10 cellular contexts compared by ENCODE assay signal in the genomic region with DNA sequence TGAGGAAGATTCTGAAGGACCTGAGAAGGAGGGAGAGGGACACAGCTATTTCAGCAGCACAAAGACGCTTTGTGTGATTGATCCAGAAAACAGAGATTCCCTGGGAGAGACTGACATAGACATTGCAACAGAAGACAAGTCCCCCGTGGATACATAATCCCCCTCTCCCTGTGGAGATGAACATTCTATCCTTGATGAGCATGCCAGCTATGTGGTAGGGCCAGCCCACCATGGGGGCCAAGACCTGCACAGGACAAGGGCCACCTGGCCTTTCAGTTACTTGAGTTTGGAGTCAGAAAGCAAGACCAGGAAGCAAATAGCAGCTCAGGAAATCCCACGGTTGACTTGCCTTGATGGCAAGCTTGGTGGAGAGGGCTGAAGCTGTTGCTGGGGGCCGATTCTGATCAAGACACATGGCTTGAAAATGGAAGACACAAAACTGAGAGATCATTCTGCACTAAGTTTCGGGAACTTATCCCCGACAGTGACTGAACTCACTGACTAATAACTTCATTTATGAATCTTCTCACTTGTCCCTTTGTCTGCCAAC.
DNase-seq lines count a peak whose midpoint lies in the region; ATAC-seq and TF ChIP-seq lines count a peak whose summit lies in the region.
"Had no signal": no experiment of that assay in that cellular context is flagged by ENCODE, and none has a peak within 500 bp of the region (broad histone marks: within the 10 kb centered on the region; RNA-seq: fewer than 3 reads in every experiment).

No MANE protein-coding gene starts in this region.

- H3K4me3 ChIP-seq in GM08714 (ENCODE audit: low read length) (peak overlapping the region; percentile 8; the same call in 1 of the 2 replicates), HCT116 (replicated peaks in 1 of 2; ENCODE audit: low read depth in 1 of 2, low read length in 2 of 2) (no peak overlapping the region), prostate gland (no peak overlapping the region)
- H3K4me3 ChIP-seq: mucosa of descending colon had no signal

- peaks cover 45% of the 10 kb centered on the region for H3K36me3 Mint-ChIP-seq in activated naive CD8-positive, alpha-beta T cell treated with anti-CD3 and anti-CD28 coated beads, Interleukin-2, amount 50 U/mL, for 24 hours (ENCODE audit: low read depth)

- no peaks in the 10 kb centered on the region for H4K20me1 ChIP-seq in HCT116 (ENCODE audit: insufficient read depth)

- 86% methylated on average over 6 of the region's 6 CpGs for WGBS in prostate gland

- no peaks in the 10 kb centered on the region for H3K9me2 ChIP-seq in HCT116 (ENCODE audit: insufficient read depth)

- no peak overlapping the region for H3K9ac ChIP-seq in HCT116 (ENCODE audit: low read length)

- H3K36me3 ChIP-seq in HCT116 (ENCODE audit: control insufficient read depth in 1 of 2, insufficient read depth in 2 of 2, low read length in 2 of 2): peaks cover 52 to 63% of the 10 kb centered on the region in 2 experiments
- H3K36me3 ChIP-seq in prostate gland: peaks cover 0 to 4% of the 10 kb centered on the region in 2 donors

- ATAC-seq in HCT116: no peak
- no peak for ATAC-seq in activated naive CD8-positive, alpha-beta T cell treated with anti-CD3 and anti-CD28 coated beads, Interleukin-2, amount 50 U/mL, for 24 hours
- no peak for ATAC-seq in HG03521 (IDR thresholded peaks at IDR 0.05; ENCODE audit: unreplicated experiment)

- no peak for TF ChIP-seq CTCF in HCT116 (IDR thresholded peaks at IDR 0.05 in 2 of 3, conservative IDR thresholded peaks at IDR 0.05 in 1 of 3; ENCODE audit: borderline replicate concordance in 1 of 3, insufficient read depth in 1 of 3, low read depth in 2 of 3, low read length in 2 of 3)
- TF ChIP-seq CTCF in prostate gland (IDR thresholded peaks at IDR 0.05): no peak

- CTCF ChIA-PET in HCT116 (lab: Charles Lee): no interaction called here

- TF ChIP-seq RAD21 in HCT116 (IDR thresholded peaks at IDR 0.05; ENCODE audit: low read depth): no peak

- H3K9me3 ChIP-seq in HCT116 (ENCODE audit: control insufficient read depth in 1 of 2, insufficient read depth in 1 of 2, low read depth in 1 of 2, low read length in 2 of 2): no peaks in the 10 kb centered on the region
- no peaks in the 10 kb centered on the region for H3K9me3 ChIP-seq in prostate gland
- H3K9me3 ChIP-seq: mucosa of descending colon had no signal

- H3K79me2 ChIP-seq in HCT116 (ENCODE audit: insufficient read depth, low read length): peaks cover 43% of the 10 kb centered on the region

- H3K4me2 ChIP-seq in HCT116 (ENCODE audit: low read length): no peak overlapping the region

- H3K4me1 Mint-ChIP-seq in activated naive CD8-positive, alpha-beta T cell treated with anti-CD3 and anti-CD28 coated beads, Interleukin-2, amount 50 U/mL, for 24 hours: peaks cover 92% of the 10 kb centered on the region

- no peaks in the 10 kb centered on the region for H3K27me3 Mint-ChIP-seq in activated naive CD8-positive, alpha-beta T cell treated with anti-CD3 and anti-CD28 coated beads, Interleukin-2, amount 50 U/mL, for 24 hours

- H3K27ac ChIP-seq in HCT116 (ENCODE audit: low read depth, low read length) (no peak overlapping the region; the same call in 1 of the 2 replicates), prostate gland (no peak overlapping the region)

- intact Hi-C loops in HCT116 (cut with micrococcal nuclease): no loop called here
- intact Hi-C loops in prostate gland (cut with DNase I): no loop called here

- H3K27me3 ChIP-seq in HCT116 (ENCODE audit: insufficient read depth, low read length) (no peaks in the 10 kb centered on the region), prostate gland (replicated peaks; ENCODE audit: insufficient read depth) (no peaks in the 10 kb centered on the region)

- TSS peak; percentile 0 for BruUV-seq in HCT116 (replicated peaks; lab: Mats Ljungman, UMichigan)

- H3K27ac Mint-ChIP-seq in activated naive CD8-positive, alpha-beta T cell treated with anti-CD3 and anti-CD28 coated beads, Interleukin-2, amount 50 U/mL, for 24 hours: peak overlapping the region; percentile 95

- H3K9me3 Mint-ChIP-seq in activated naive CD8-positive, alpha-beta T cell treated with anti-CD3 and anti-CD28 coated beads, Interleukin-2, amount 50 U/mL, for 24 hours: no peaks in the 10 kb centered on the region

- no peak overlapping the region for H2AFZ ChIP-seq in HCT116 (ENCODE audit: low read depth, low read length, poor library complexity, severe bottlenecking)

- H3K4me1 ChIP-seq in HCT116 (ENCODE audit: control insufficient read depth in 1 of 2, insufficient read depth in 2 of 2, low read length in 2 of 2) (peaks cover 5 to 21% of the 10 kb centered on the region in 2 experiments; a peak in 2 of 4 replicates), prostate gland (replicated peaks) (no peaks in the 10 kb centered on the region)

- no peak for TF ChIP-seq POLR2A in HCT116 (IDR thresholded peaks at IDR 0.05; ENCODE audit: borderline replicate concordance, extremely low read depth, insufficient read depth, insufficient read length)
- TF ChIP-seq POLR2A in prostate gland (IDR thresholded peaks at IDR 0.05): no peak

- RAD21 ChIA-PET in HCT116 (lab: Charles Lee; ENCODE audit: low non-redundant PET in 1 of 2, low total read pairs in 2 of 2, uncharacterized antibody in 2 of 2, unreplicated experiment in 2 of 2): no interaction called here

- POLR2A ChIA-PET in HCT116 (lab: Charles Lee): no interaction called here

- DNase-seq in HCT116 (ENCODE audit: low read depth, low spot score) (no peak), pons (ENCODE audit: low spot score) (peak; percentile 56), prostate gland (ENCODE audit: low spot score) (no peak), T-helper 9 cell (no peak), iPS-NIHi11 (ENCODE audit: low spot score) (no peak)
- no peak for DNase-seq in activated naive CD8-positive, alpha-beta T cell treated with anti-CD3 and anti-CD28 coated beads, Interleukin-2, amount 50 U/mL, for 24 hours
- DNase-seq: anterior cingulate cortex, mucosa of descending colon had no signal

- H3K4me3 Mint-ChIP-seq in activated naive CD8-positive, alpha-beta T cell treated with anti-CD3 and anti-CD28 coated beads, Interleukin-2, amount 50 U/mL, for 24 hours: peak overlapping the region; percentile 62

TF ChIP-seq in HCT116, 20 proteins besides CTCF, POLR2A, EP300 and RAD21:
- no peak for TF ChIP-seq POLR2AphosphoS5 (IDR thresholded peaks at IDR 0.05; ENCODE audit: low read depth, low read length)
- TF ChIP-seq YY1 (IDR thresholded peaks at IDR 0.05; ENCODE audit: extremely low read depth, insufficient replicate concordance, low read depth, low read length): no peak
- no peak for TF ChIP-seq SP1 (IDR thresholded peaks at IDR 0.05; ENCODE audit: low read depth)
- TF ChIP-seq TCF7L2 (IDR thresholded peaks at IDR 0.05; ENCODE audit: borderline replicate concordance, extremely low read depth, insufficient read depth, insufficient read length): no peak
- no peak for TF ChIP-seq JUND (IDR thresholded peaks at IDR 0.05)
- no peak for TF ChIP-seq SIN3A (IDR thresholded peaks at IDR 0.05; ENCODE audit: low read depth)
- no peak for TF ChIP-seq CEBPB (IDR thresholded peaks at IDR 0.05; ENCODE audit: low read depth)
- TF ChIP-seq EZH2 (IDR thresholded peaks at IDR 0.05): no peak
- TF ChIP-seq, protein P1, sequence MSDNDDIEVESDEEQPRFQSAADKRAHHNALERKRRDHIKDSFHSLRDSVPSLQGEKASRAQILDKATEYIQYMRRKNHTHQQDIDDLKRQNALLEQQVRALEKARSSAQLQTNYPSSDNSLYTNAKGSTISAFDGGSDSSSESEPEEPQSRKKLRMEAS (IDR thresholded peaks at IDR 0.05): no peak
- no peak for TF ChIP-seq FOSL1 (IDR thresholded peaks at IDR 0.05; ENCODE audit: low read depth)
- no peak for TF ChIP-seq CBX3 (IDR thresholded peaks at IDR 0.05; ENCODE audit: low read depth)
- TF ChIP-seq ZNF274 (IDR thresholded peaks at IDR 0.05; ENCODE audit: low read depth, low read length): no peak
- TF ChIP-seq, protein P2, sequence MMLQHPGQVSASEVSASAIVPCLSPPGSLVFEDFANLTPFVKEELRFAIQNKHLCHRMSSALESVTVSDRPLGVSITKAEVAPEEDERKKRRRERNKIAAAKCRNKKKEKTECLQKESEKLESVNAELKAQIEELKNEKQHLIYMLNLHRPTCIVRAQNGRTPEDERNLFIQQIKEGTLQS (IDR thresholded peaks at IDR 0.05): no peak
- no peak for TF ChIP-seq EZH2phosphoT487 (IDR thresholded peaks at IDR 0.05; ENCODE audit: borderline replicate concordance)
- TF ChIP-seq, protein P3, sequence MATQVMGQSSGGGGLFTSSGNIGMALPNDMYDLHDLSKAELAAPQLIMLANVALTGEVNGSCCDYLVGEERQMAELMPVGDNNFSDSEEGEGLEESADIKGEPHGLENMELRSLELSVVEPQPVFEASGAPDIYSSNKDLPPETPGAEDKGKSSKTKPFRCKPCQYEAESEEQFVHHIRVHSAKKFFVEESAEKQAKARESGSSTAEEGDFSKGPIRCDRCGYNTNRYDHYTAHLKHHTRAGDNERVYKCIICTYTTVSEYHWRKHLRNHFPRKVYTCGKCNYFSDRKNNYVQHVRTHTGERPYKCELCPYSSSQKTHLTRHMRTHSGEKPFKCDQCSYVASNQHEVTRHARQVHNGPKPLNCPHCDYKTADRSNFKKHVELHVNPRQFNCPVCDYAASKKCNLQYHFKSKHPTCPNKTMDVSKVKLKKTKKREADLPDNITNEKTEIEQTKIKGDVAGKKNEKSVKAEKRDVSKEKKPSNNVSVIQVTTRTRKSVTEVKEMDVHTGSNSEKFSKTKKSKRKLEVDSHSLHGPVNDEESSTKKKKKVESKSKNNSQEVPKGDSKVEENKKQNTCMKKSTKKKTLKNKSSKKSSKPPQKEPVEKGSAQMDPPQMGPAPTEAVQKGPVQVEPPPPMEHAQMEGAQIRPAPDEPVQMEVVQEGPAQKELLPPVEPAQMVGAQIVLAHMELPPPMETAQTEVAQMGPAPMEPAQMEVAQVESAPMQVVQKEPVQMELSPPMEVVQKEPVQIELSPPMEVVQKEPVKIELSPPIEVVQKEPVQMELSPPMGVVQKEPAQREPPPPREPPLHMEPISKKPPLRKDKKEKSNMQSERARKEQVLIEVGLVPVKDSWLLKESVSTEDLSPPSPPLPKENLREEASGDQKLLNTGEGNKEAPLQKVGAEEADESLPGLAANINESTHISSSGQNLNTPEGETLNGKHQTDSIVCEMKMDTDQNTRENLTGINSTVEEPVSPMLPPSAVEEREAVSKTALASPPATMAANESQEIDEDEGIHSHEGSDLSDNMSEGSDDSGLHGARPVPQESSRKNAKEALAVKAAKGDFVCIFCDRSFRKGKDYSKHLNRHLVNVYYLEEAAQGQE (IDR thresholded peaks at IDR 0.05; ENCODE audit: low read depth): no peak
TF ChIP-seq in HCT116: peak in this region for 0.
